In genomic region chr21:43734131-43734634, GRCh38 we compare ENCODE assay signal across 10 cellular contexts. TPM values are rescaled to one million over a fixed set of nuclear protein-coding genes. Genes with fewer than 3 reads are reported as not detected.
DNase-seq lines count a peak whose midpoint lies in the region; ATAC-seq and TF ChIP-seq lines count a peak whose summit lies in the region.
"Had no signal": no experiment of that assay in that cellular context is flagged by ENCODE, and none has a peak within 500 bp of the region (broad histone marks: within the 10 kb centered on the region; RNA-seq: fewer than 3 reads in every experiment).

No MANE protein-coding gene starts in this region.

- H3K9me3 ChIP-seq in ascending aorta (no peaks in the 10 kb centered on the region), tibial artery (no peaks in the 10 kb centered on the region), psoas muscle (no peaks in the 10 kb centered on the region)

- peaks cover 43% of the 10 kb centered on the region for H3K36me3 Mint-ChIP-seq in activated T-cell treated with anti-CD3 and anti-CD28 coated beads, Interleukin-2, amount 50 U/mL, for 24 hours (ENCODE audit: low read depth)

- ATAC-seq in left lobe of liver (peak; percentile 36), GM21825 (IDR thresholded peaks at IDR 0.05; ENCODE audit: unreplicated experiment) (no peak), GM18873 (IDR thresholded peaks at IDR 0.05; ENCODE audit: low FRiP score, unreplicated experiment) (no peak), psoas muscle (no peak)

- peak overlapping the region; percentile 69 for H3K27ac ChIP-seq in ascending aorta
- H3K27ac ChIP-seq in tibial artery = peak overlapping the region; percentile 29 to 56
- no peak overlapping the region for H3K27ac ChIP-seq in psoas muscle

- DNase-seq in activated T-cell treated with anti-CD3 and anti-CD28 coated beads, Interleukin-2, amount 50 U/mL, for 24 hours = peak; percentile 56
- DNase-seq in activated T-cell treated with anti-CD3 and anti-CD28 coated beads for 4 hours (no peak), ascending aorta (ENCODE audit: low spot score in 2 of 2) (no peak), left lobe of liver (ENCODE audit: low spot score) (peak; percentile 66), tibial artery (no peak), psoas muscle (no peak)
- DNase-seq: left cardiac atrium, MV-4-11 had no signal

- H3K4me3 Mint-ChIP-seq in activated T-cell treated with anti-CD3 and anti-CD28 coated beads, Interleukin-2, amount 50 U/mL, for 24 hours = peak overlapping the region; percentile 55

- H3K36me3 ChIP-seq in ascending aorta = peaks cover 0 to 8% of the 10 kb centered on the region in 2 donors
- H3K36me3 ChIP-seq in tibial artery = peaks cover 0 to 31% (median 13%) of the 10 kb centered on the region in 3 donors
- peaks cover 0 to 13% of the 10 kb centered on the region in 2 donors for H3K36me3 ChIP-seq in psoas muscle (ENCODE audit: insufficient read depth in 1 of 2, low read depth in 1 of 2)

- H3K27ac Mint-ChIP-seq in activated T-cell treated with anti-CD3 and anti-CD28 coated beads, Interleukin-2, amount 50 U/mL, for 24 hours = peak overlapping the region; percentile 97

- H3K27me3 Mint-ChIP-seq in activated T-cell treated with anti-CD3 and anti-CD28 coated beads, Interleukin-2, amount 50 U/mL, for 24 hours = no peaks in the 10 kb centered on the region

- intact Hi-C loops in ascending aorta (cut with DNase I) = no loop called here
- intact Hi-C loops in tibial artery (cut with DNase I; ENCODE audit: low total_unique reads) = no loop called here
- intact Hi-C loops in psoas muscle (cut with DNase I) = no loop called here

- no peak for TF ChIP-seq CTCF in ascending aorta (IDR thresholded peaks at IDR 0.05)
- no peak for TF ChIP-seq CTCF in tibial artery (IDR thresholded peaks at IDR 0.05)
- TF ChIP-seq CTCF in psoas muscle (IDR thresholded peaks at IDR 0.05) = no peak

- H3K27me3 ChIP-seq in ascending aorta (no peaks in the 10 kb centered on the region), tibial artery (no peaks in the 10 kb centered on the region), psoas muscle (ENCODE audit: insufficient read depth in 3 of 3, low read length in 2 of 3) (no peaks in the 10 kb centered on the region)

- 79 to 80% (median 79%) methylated on average over 17 of the region's 17 CpGs for WGBS in psoas muscle, 3 donors

- H3K4me1 ChIP-seq in ascending aorta (peaks cover 14 to 39% of the 10 kb centered on the region in 2 donors), tibial artery (peaks cover 0 to 46% (median 28%) of the 10 kb centered on the region in 4 donors), psoas muscle (peaks cover 17% of the 10 kb centered on the region)

- peaks cover 63% of the 10 kb centered on the region for H3K4me1 Mint-ChIP-seq in activated T-cell treated with anti-CD3 and anti-CD28 coated beads, Interleukin-2, amount 50 U/mL, for 24 hours (ENCODE audit: low read depth)

- H3K4me3 ChIP-seq in ascending aorta = peak overlapping the region in 1 of 2 donors; percentile 29
- H3K4me3 ChIP-seq in tibial artery = no peak overlapping the region
- H3K4me3 ChIP-seq in psoas muscle = no peak overlapping the region

- no peaks in the 10 kb centered on the region for H3K9me3 Mint-ChIP-seq in activated T-cell treated with anti-CD3 and anti-CD28 coated beads, Interleukin-2, amount 50 U/mL, for 24 hours

RNA-seq across cellular contexts. Expression of gene PDXK, which starts 15.3 kb away (rescaled TPM):
- total RNA-seq in ascending aorta = 102 TPM
- total RNA-seq in left lobe of liver = 61.1 TPM
- total RNA-seq in psoas muscle = 10 to 100 TPM; 28.8 to 43.2 (median 38.5) TPM
- polyA plus RNA-seq in psoas muscle = 10 to 100 TPM; 17.2 to 96.5 (median 20.2) TPM

RNA-seq across cellular contexts. Expression of gene CSTB, which starts 41.9 kb away (rescaled TPM):
- total RNA-seq in ascending aorta (8.7 TPM), left lobe of liver (25.6 TPM), psoas muscle (10 to 100 TPM; 16.0 to 24.8 (median 20.7) TPM)
- polyA plus RNA-seq in psoas muscle = 10 to 100 TPM; 16.7 to 35.2 (median 25.2) TPM

RNA-seq across cellular contexts. Expression of gene RRP1, which starts 55.2 kb away (rescaled TPM):
- total RNA-seq in ascending aorta = 52.0 TPM
- total RNA-seq in left lobe of liver = 10.3 TPM
- 10 to 100 TPM in 3 of 4 donors, 1 to 10 TPM in 1; 9.5 to 29.7 (median 19.2) TPM for total RNA-seq in psoas muscle
- 10 to 100 TPM; 14.7 to 22.0 (median 16.3) TPM for polyA plus RNA-seq in psoas muscle

Comparison
In these comparisons a context has a peak if more than half of its experiments do, and no peak if none do; other contexts are left out.
1. DNase-seq: peak in activated T-cell treated with anti-CD3 and anti-CD28 coated beads, Interleukin-2, amount 50 U/mL, for 24 hours (single experiment) and left lobe of liver (single experiment); none in activated T-cell treated with anti-CD3 and anti-CD28 coated beads for 4 hours (single experiment), ascending aorta (0 of 2), tibial artery (0 of 2) and psoas muscle (0 of 2).